Comparison of ENCODE assay signal across 9 cellular contexts in genomic region chr5:54440456-54440893, GRCh38. TPM values are rescaled to one million over a fixed set of nuclear protein-coding genes. Genes with fewer than 3 reads are reported as not detected.
DNase-seq lines count a peak whose midpoint lies in the region; ATAC-seq and TF ChIP-seq lines count a peak whose summit lies in the region.
"Had no signal": no experiment of that assay in that cellular context is flagged by ENCODE, and none has a peak within 500 bp of the region (broad histone marks: within the 10 kb centered on the region; RNA-seq: fewer than 3 reads in every experiment).

No MANE protein-coding gene starts in this region.

- H3K27me3 ChIP-seq in GM23338 (ENCODE audit: insufficient read depth) (no peaks in the 10 kb centered on the region), MM.1S (replicated peaks; ENCODE audit: insufficient read depth, low read length) (no peaks in the 10 kb centered on the region)

- H3K9me3 Mint-ChIP-seq in GM23338 (peaks cover 10% of the 10 kb centered on the region; the same call in 2 of the 3 replicates), endothelial cell (ENCODE audit: unreplicated experiment) (no peaks in the 10 kb centered on the region)

- H3K4me1 ChIP-seq in GM23338 (ENCODE audit: insufficient read depth) (no peaks in the 10 kb centered on the region), MM.1S (ENCODE audit: low read length) (peaks cover 31% of the 10 kb centered on the region)

- H3K9ac ChIP-seq in MM.1S (ENCODE audit: low read length) = peak overlapping the region; percentile 15; the same call in 1 of the 2 replicates

- H3K27me3 Mint-ChIP-seq in GM23338 (ENCODE audit: insufficient read depth, low read depth, poor library complexity) (no peaks in the 10 kb centered on the region), endothelial cell (ENCODE audit: unreplicated experiment) (no peaks in the 10 kb centered on the region)

- H3K27ac Mint-ChIP-seq in GM23338 = no peak overlapping the region; the same call in 1 of the 2 replicates
- no peak overlapping the region for H3K27ac Mint-ChIP-seq in endothelial cell (ENCODE audit: unreplicated experiment)

- no peak overlapping the region for H3K4me3 Mint-ChIP-seq in GM23338
- H3K4me3 Mint-ChIP-seq in endothelial cell (ENCODE audit: unreplicated experiment) = no peak overlapping the region

- no peaks in the 10 kb centered on the region for H3K9me3 ChIP-seq in MM.1S (replicated peaks; ENCODE audit: insufficient read depth, low read length)

- TF ChIP-seq CTCF in GM23338 (conservative IDR thresholded peaks at IDR 0.05; ENCODE audit: low read depth in 2 of 2) (no peak), MM.1S (IDR thresholded peaks at IDR 0.05; ENCODE audit: low read length) (no peak), endothelial cell (IDR thresholded peaks at IDR 0.05; ENCODE audit: unreplicated experiment) (no peak)

- H4K20me1 ChIP-seq in GM23338 (replicated peaks; ENCODE audit: insufficient read depth) (no peaks in the 10 kb centered on the region), MM.1S (ENCODE audit: insufficient read depth, low read length) (no peaks in the 10 kb centered on the region)

- H3K4me1 Mint-ChIP-seq in GM23338 = peaks cover 8% of the 10 kb centered on the region; the same call in 2 of the 3 replicates
- peaks cover 5% of the 10 kb centered on the region for H3K4me1 Mint-ChIP-seq in endothelial cell (ENCODE audit: unreplicated experiment)

- DNase-seq in GM23338 (ENCODE audit: low spot score) = no peak
- peak; percentile 84 for DNase-seq in MM.1S
- DNase-seq in globus pallidus (ENCODE audit: low spot score) = peak; percentile 51
- DNase-seq in SW480 (ENCODE audit: low spot score) = no peak
- DNase-seq in NCI-H187 treated with DMSO at 0.1 percent for 48 hours (lab: John Stamatoyannopoulos, UW) = no peak
- no peak for DNase-seq in endothelial cell (ENCODE audit: low spot score)
- no peak for DNase-seq in GDM1 (lab: John Stamatoyannopoulos, UW)
- DNase-seq: stimulated activated CD4-positive, alpha-beta T cell treated with anti-CD3 and anti-CD28 coated beads, Interleukin-4, amount 100 ng/mL, for 4 hours had no signal

- H2AFZ ChIP-seq in GM23338 (peak overlapping the region; percentile 66; the same call in 1 of the 2 replicates), MM.1S (ENCODE audit: low read length) (peak overlapping the region; percentile 69)

- no peaks in the 10 kb centered on the region for H3K9me2 ChIP-seq in GM23338 (ENCODE audit: insufficient read depth)
- H3K9me2 ChIP-seq in MM.1S (replicated peaks; ENCODE audit: insufficient read depth, low read length) = no peaks in the 10 kb centered on the region

- H3K4me3 ChIP-seq in GM23338 (no peak overlapping the region), MM.1S (ENCODE audit: low read length) (peak overlapping the region; percentile 7; the same call in 1 of the 2 replicates)

- ATAC-seq in GM18867 (IDR thresholded peaks at IDR 0.05; ENCODE audit: unreplicated experiment) (peak; percentile 88), GM23338 (no peak)

- H3K4me2 ChIP-seq in GM23338 (no peak overlapping the region), MM.1S (ENCODE audit: low read depth, low read length) (peak overlapping the region; percentile 70)

- H3K79me2 ChIP-seq in GM23338 (replicated peaks; ENCODE audit: insufficient read depth) = no peaks in the 10 kb centered on the region
- H3K79me2 ChIP-seq in MM.1S (ENCODE audit: low read length) = no peaks in the 10 kb centered on the region

- H3K36me3 ChIP-seq in GM23338 (ENCODE audit: insufficient read depth) (no peaks in the 10 kb centered on the region), MM.1S (replicated peaks; ENCODE audit: insufficient read depth, low read length) (no peaks in the 10 kb centered on the region)

- H3K36me3 Mint-ChIP-seq in GM23338 (ENCODE audit: low read depth) (peaks cover 7% of the 10 kb centered on the region; the same call in 1 of the 3 replicates), endothelial cell (ENCODE audit: low read depth, unreplicated experiment) (no peaks in the 10 kb centered on the region)

- no peak overlapping the region for H3K27ac ChIP-seq in GM23338 (ENCODE audit: low read depth)
- peak overlapping the region; percentile 84 for H3K27ac ChIP-seq in MM.1S (ENCODE audit: low read length)

- H3F3A ChIP-seq in GM23338 (replicated peaks; ENCODE audit: low read depth) (no peaks in the 10 kb centered on the region), MM.1S (ENCODE audit: insufficient read depth, low read length) (peaks cover 11% of the 10 kb centered on the region)

TF ChIP-seq in GM23338, 12 proteins besides CTCF, POLR2A, EP300 and RAD21:
- no peak for TF ChIP-seq JUNB (IDR thresholded peaks at IDR 0.05; ENCODE audit: unreplicated experiment)
- no peak for TF ChIP-seq POLR2AphosphoS5 (IDR thresholded peaks at IDR 0.05; ENCODE audit: low read depth)
- no peak for TF ChIP-seq ETS1 (IDR thresholded peaks at IDR 0.05)
- no peak for TF ChIP-seq REST (IDR thresholded peaks at IDR 0.05; ENCODE audit: unreplicated experiment)

RNA-seq across cellular contexts. Expression of gene HSPB3, which starts 15.0 kb away (rescaled TPM):
- total RNA-seq in GM23338 (2014; rRNA removed; shearing (Covaris generic)) = not detected in 2 replicates
- not detected in 2 replicates for polyA plus RNA-seq in GM23338 (2016; fragmentation: Nextera tagmentation; extraction: Ambion mirVana)
- total RNA-seq in endothelial cell (ENCODE audit: unreplicated experiment) = not detected

Comparison
In these comparisons a context has a peak if more than half of its experiments do, and no peak if none do; other contexts are left out.
1. DNase-seq: peak in MM.1S (single experiment) and globus pallidus (single experiment); none in GM23338 (single experiment), SW480 (single experiment), NCI-H187 treated with DMSO at 0.1 percent for 48 hours (single experiment), endothelial cell (single experiment) and GDM1 (single experiment).